In genomic region chr14:64734990-64735389, GRCh38 we compare ENCODE assay signal across 13 cellular contexts. TPM values are rescaled to one million over a fixed set of nuclear protein-coding genes. Genes with fewer than 3 reads are reported as not detected.
A peak's percentile ranks its signal among the peaks of the same experiment; 100 is the strongest.
DNase-seq lines count a peak whose midpoint lies in the region; ATAC-seq and TF ChIP-seq lines count a peak whose summit lies in the region.
"Had no signal": no experiment of that assay in that cellular context is flagged by ENCODE, and none has a peak within 500 bp of the region (broad histone marks: within the 10 kb centered on the region; RNA-seq: fewer than 3 reads in every experiment).

No MANE protein-coding gene starts in this region.

- H3K36me3 ChIP-seq in BLaER1 treated with 17β-estradiol and CSF1 and Interleukin-3, amounts not matched to agents 10 nM and 100 nM: peaks cover 0 to 29% (median 0%) of the 10 kb centered on the region in 11 experiments; a peak in 6 of 22 replicates
- peaks cover 99% of the 10 kb centered on the region for H3K36me3 ChIP-seq in RWPE2 (ENCODE audit: low read depth)
- H3K36me3 ChIP-seq in naive thymus-derived CD4-positive, alpha-beta T cell (ENCODE audit: control insufficient read depth in 2 of 3, insufficient read depth in 3 of 3, low read length in 3 of 3): no peaks in the 10 kb centered on the region
- H3K36me3 ChIP-seq: WERI-Rb-1 had no signal

- peaks cover 0 to 6% (median 0%) of the 10 kb centered on the region in 11 experiments; a peak in 1 of 22 replicates for H4K20me1 ChIP-seq in BLaER1 treated with 17β-estradiol and CSF1 and Interleukin-3, amounts not matched to agents 10 nM and 100 nM

- no peak overlapping the region for H3K9ac ChIP-seq in BLaER1 treated with 17β-estradiol and CSF1 and Interleukin-3, amounts not matched to agents 10 nM and 100 nM

- no peak overlapping the region for H3K4me3 ChIP-seq in BLaER1 treated with 17β-estradiol and CSF1 and Interleukin-3, amounts not matched to agents 10 nM and 100 nM
- no peak overlapping the region for H3K4me3 ChIP-seq in RWPE2 (ENCODE audit: severe bottlenecking)
- H3K4me3 ChIP-seq in naive thymus-derived CD4-positive, alpha-beta T cell (ENCODE audit: low read length): no peak overlapping the region
- H3K4me3 ChIP-seq: right lobe of liver had no signal

- peak overlapping the region in 1 of 10 donors; percentile 31 for H3K4me3 Mint-ChIP-seq in naive thymus-derived CD4-positive, alpha-beta T cell

- H3K27me3 Mint-ChIP-seq in naive thymus-derived CD4-positive, alpha-beta T cell: no peaks in the 10 kb centered on the region

- intact Hi-C loops in naive thymus-derived CD4-positive, alpha-beta T cell (cut with micrococcal nuclease): no loop called here

- POLR2A ChIA-PET in naive thymus-derived CD4-positive, alpha-beta T cell (lab: Charles Lee): interaction anchor here (1.0 kb wide), 1 partner anchor 13 kb away, joined by 3 read pairs; no protein-coding TSS in a partner anchor

- no peak for ATAC-seq in RWPE2 (ENCODE audit: low read depth)
- peak; percentile 43 for ATAC-seq in naive thymus-derived CD4-positive, alpha-beta T cell
- ATAC-seq: right lobe of liver had no signal

- peak overlapping the region; percentile 23 to 83 (median 64); a peak in 21 of 22 replicates for H3K4me2 ChIP-seq in BLaER1 treated with 17β-estradiol and CSF1 and Interleukin-3, amounts not matched to agents 10 nM and 100 nM

- peaks cover 17 to 52% (median 45%) of the 10 kb centered on the region in 10 experiments for H3K4me1 ChIP-seq in BLaER1 treated with 17β-estradiol and CSF1 and Interleukin-3, amounts not matched to agents 10 nM and 100 nM
- no peaks in the 10 kb centered on the region for H3K4me1 ChIP-seq in RWPE2 (ENCODE audit: insufficient read depth, poor library complexity, severe bottlenecking)
- H3K4me1 ChIP-seq in naive thymus-derived CD4-positive, alpha-beta T cell (ENCODE audit: control insufficient read depth in 2 of 2, insufficient read depth in 2 of 2, low read length in 2 of 2): peaks cover 0 to 24% of the 10 kb centered on the region in 2 donors

- H3K9me3 ChIP-seq in BLaER1 treated with 17β-estradiol and CSF1 and Interleukin-3, amounts not matched to agents 10 nM and 100 nM (replicated peaks in 1 of 11): no peaks in the 10 kb centered on the region
- H3K9me3 ChIP-seq in RWPE2 (ENCODE audit: severe bottlenecking): no peaks in the 10 kb centered on the region
- H3K9me3 ChIP-seq in naive thymus-derived CD4-positive, alpha-beta T cell (ENCODE audit: control insufficient read depth in 2 of 3, low read length in 3 of 3): no peaks in the 10 kb centered on the region
- H3K9me3 ChIP-seq: right lobe of liver had no signal

- H3K27ac Mint-ChIP-seq in naive thymus-derived CD4-positive, alpha-beta T cell: peak overlapping the region in 2 of 9 donors; percentile 20 to 36

- H3K4me1 Mint-ChIP-seq in naive thymus-derived CD4-positive, alpha-beta T cell: peaks cover 0 to 25% (median 5%) of the 10 kb centered on the region in 7 donors

- no peak for TF ChIP-seq CTCF in RWPE2 (IDR thresholded peaks at IDR 0.05; ENCODE audit: poor library complexity, severe bottlenecking)

- no peaks in the 10 kb centered on the region for H3K27me3 ChIP-seq in BLaER1 treated with 17β-estradiol and CSF1 and Interleukin-3, amounts not matched to agents 10 nM and 100 nM
- H3K27me3 ChIP-seq in RWPE2 (ENCODE audit: insufficient read depth, poor library complexity, severe bottlenecking): no peaks in the 10 kb centered on the region
- no peaks in the 10 kb centered on the region for H3K27me3 ChIP-seq in naive thymus-derived CD4-positive, alpha-beta T cell (ENCODE audit: control insufficient read depth in 2 of 2, insufficient read depth in 2 of 2, low read length in 2 of 2)
- H3K27me3 ChIP-seq: right lobe of liver had no signal

- DNase-seq in COLO668 (lab: John Stamatoyannopoulos, UW; ENCODE audit: unreplicated experiment) (peak; percentile 28), RWPE2 (ENCODE audit: low spot score) (peak; percentile 27), GM19238 (ENCODE audit: insufficient read length, low spot score) (no peak), hippocampal formation (lab: John Stamatoyannopoulos, UW) (no peak), kidney glomerular epithelial cell (lab: John Stamatoyannopoulos, UW) (no peak)
- DNase-seq in naive thymus-derived CD4-positive, alpha-beta T cell: no peak
- no peak for DNase-seq in activated CD8-positive, alpha-beta memory T cell treated with anti-CD3 and anti-CD28 coated beads, Interleukin-2, amount 50 U/mL, for 48 hours
- DNase-seq: activated T-cell treated with anti-CD3 and anti-CD28 coated beads, Interleukin-2, amount 50 U/mL, for 1 hour; amygdala; dermis blood vessel endothelial cell; WERI-Rb-1 had no signal

- CTCF ChIA-PET in naive thymus-derived CD4-positive, alpha-beta T cell (lab: Charles Lee): no interaction called here

- no peaks in the 10 kb centered on the region for H3K9me3 Mint-ChIP-seq in naive thymus-derived CD4-positive, alpha-beta T cell

- H3K27ac ChIP-seq in BLaER1 treated with 17β-estradiol and CSF1 and Interleukin-3, amounts not matched to agents 10 nM and 100 nM: peak overlapping the region in 1 of 11 experiments; percentile 22; a peak in 1 of 22 replicates
- H3K27ac ChIP-seq in RWPE2 (ENCODE audit: poor library complexity, severe bottlenecking): no peak overlapping the region
- H3K27ac ChIP-seq in naive thymus-derived CD4-positive, alpha-beta T cell (ENCODE audit: low read depth, low read length): no peak overlapping the region
- H3K27ac ChIP-seq: right lobe of liver, WERI-Rb-1 had no signal

- peaks cover 0 to 17% (median 0%) of the 10 kb centered on the region in 5 donors for H3K36me3 Mint-ChIP-seq in naive thymus-derived CD4-positive, alpha-beta T cell

RNA-seq across cellular contexts. Expression of gene PLEKHG3, which starts 30.8 kb away (rescaled TPM):
- total RNA-seq in naive thymus-derived CD4-positive, alpha-beta T cell: 10 to 100 TPM in 2 of 5 experiments, 1 to 10 TPM in 3; 1.2 to 43.6 (median 6.0) TPM
- under 1 TPM; 0.17 to 0.44 TPM for polyA plus RNA-seq in naive thymus-derived CD4-positive, alpha-beta T cell

Comparison
In these comparisons a context has a peak if more than half of its experiments do, and no peak if none do; other contexts are left out.
1. DNase-seq: peak in COLO668 (single experiment) and RWPE2 (single experiment); none in naive thymus-derived CD4-positive, alpha-beta T cell (0 of 9), GM19238 (single experiment), hippocampal formation (0 of 2), activated CD8-positive, alpha-beta memory T cell treated with anti-CD3 and anti-CD28 coated beads, Interleukin-2, amount 50 U/mL, for 48 hours (single experiment) and kidney glomerular epithelial cell (single experiment).